Comparison of ENCODE assay signal across 24 cellular contexts in the genomic region with DNA sequence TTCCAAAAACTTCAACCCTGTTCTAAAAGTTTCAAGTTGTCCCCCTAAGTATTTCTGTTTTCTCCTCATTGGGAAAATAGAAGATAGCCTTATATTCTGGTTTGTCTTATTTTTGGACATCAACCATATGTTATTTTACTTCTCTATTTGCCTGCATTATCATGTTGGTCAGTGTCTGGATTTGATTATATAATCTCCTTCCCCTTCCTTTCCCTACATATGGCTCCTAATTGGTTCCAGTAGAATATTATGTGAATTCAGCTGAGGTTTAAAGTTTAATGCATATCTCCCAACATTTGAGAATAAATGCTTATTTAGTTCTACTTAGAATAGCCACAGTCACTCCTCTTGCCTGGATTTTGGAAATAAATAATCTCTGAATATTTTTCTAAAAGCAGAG.
"Had no signal": no experiment of that assay in that cellular context is flagged by ENCODE, and none has a peak within 500 bp of the region (broad histone marks: within the 10 kb centered on the region; RNA-seq: fewer than 3 reads in every experiment).

No MANE protein-coding gene starts in this region.

- H3K4me3 ChIP-seq: left lung, lower lobe of right lung, ovary, skin epidermis, stomach, testis, thyroid gland, transverse colon, upper lobe of left lung, vagina had no signal

- H3K27me3 ChIP-seq: left lung, ovary, stomach, testis, thyroid gland, transverse colon, upper lobe of left lung, vagina had no signal

- H3K27ac ChIP-seq: left lung, lower lobe of right lung, ovary, skin epidermis, stomach, testis, thyroid gland, transverse colon, upper lobe of left lung, vagina had no signal

- DNase-seq: hippocampal formation; kidney glomerular epithelial cell; left colon; left lung; lower lobe of right lung; mammary epithelial cell; mesenchymal stem cell; naive thymus-derived CD8-positive, alpha-beta T cell; ovary; right cardiac atrium; stimulated activated CD4-positive, alpha-beta T cell treated with anti-CD3 and anti-CD28 coated beads, Interleukin-12 subunit alpha, Interleukin-12 subunit beta, amount 100 ng/mL, for 4 hours; stimulated activated CD4-positive, alpha-beta T cell treated with anti-CD3 and anti-CD28 coated beads, Interleukin-15, amount 100 ng/mL, for 24 hours; stimulated activated CD4-positive, alpha-beta T cell treated with anti-CD3 and anti-CD28 coated beads, Interleukin-2, amount 100 ng/mL, for 24 hours; stimulated activated CD4-positive, alpha-beta T cell treated with anti-CD3 and anti-CD28 coated beads, Interleukin-4, amount 100 ng/mL, for 1 hour; stimulated activated naive B cell treated with anti-CD40 and anti-IgM and Interleukin-4, amounts not matched to agents 10 μg/mL and 1 μg/mL and 100 μg/mL, for 72 hours; stimulated activated naive CD8-positive, alpha-beta T cell treated with anti-CD3 and anti-CD28 coated beads, Interleukin-15, Interleukin-2, amounts not matched to agents 100 U/mL and 50 U/mL, for 24 hours; stomach; testis; thyroid gland; transverse colon; upper lobe of left lung had no signal

- H3K4me1 ChIP-seq: testis, thyroid gland, transverse colon, vagina had no signal

- ATAC-seq: left colon; left lung; lower lobe of right lung; naive thymus-derived CD8-positive, alpha-beta T cell; right cardiac atrium; sciatic nerve; stimulated activated naive B cell treated with anti-CD40 and anti-IgM and Interleukin-4, amounts not matched to agents 10 μg/mL and 1 μg/mL and 100 μg/mL, for 72 hours; stimulated activated naive CD8-positive, alpha-beta T cell treated with anti-CD3 and anti-CD28 coated beads, Interleukin-15, Interleukin-2, amounts not matched to agents 100 U/mL and 50 U/mL, for 24 hours had no signal

- H3K36me3 ChIP-seq: left lung, lower lobe of right lung, ovary, thyroid gland, upper lobe of left lung had no signal

- H3K9me3 ChIP-seq: left lung, lower lobe of right lung, ovary, stomach, testis, thyroid gland, transverse colon, upper lobe of left lung, vagina had no signal
